Comparison of ENCODE assay signal across 8 cellular contexts in the genomic region with DNA sequence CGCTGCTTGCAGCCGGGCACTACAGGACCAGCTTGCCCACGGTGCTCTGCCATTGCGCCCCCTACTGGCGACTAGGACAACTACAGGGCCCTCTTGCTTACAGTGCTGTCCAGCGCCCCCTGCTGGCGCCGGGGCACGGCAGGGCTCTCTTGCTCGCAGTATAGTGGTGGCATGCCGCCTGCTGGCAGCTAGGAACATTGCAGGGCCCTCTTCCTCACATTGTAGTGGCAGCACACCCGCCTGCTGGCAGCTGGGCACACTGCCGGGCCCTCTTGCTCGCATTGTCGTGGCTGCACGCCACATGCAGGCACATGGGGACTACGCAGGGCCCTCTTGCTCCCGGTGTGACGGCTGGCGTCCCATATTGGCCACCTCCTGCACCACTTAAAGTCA. TPM values are rescaled to one million over a fixed set of nuclear protein-coding genes. Genes with fewer than 3 reads are reported as not detected.
DNase-seq lines count a peak whose midpoint lies in the region; ATAC-seq and TF ChIP-seq lines count a peak whose summit lies in the region.
"Not testable (repeated sequence)": the region's sequence is repeated elsewhere in the genome, so short reads cannot be mapped to it uniquely, and the experiment has no call there.

No MANE protein-coding gene starts in this region.

- H3K79me2 ChIP-seq in DND-41 (ENCODE audit: insufficient read depth, low read length) = not testable (repeated sequence)

- peak overlapping the region; percentile 67 for H3K9ac ChIP-seq in DND-41 (ENCODE audit: low read depth, low read length)
- H3K9ac ChIP-seq in endodermal cell (ENCODE audit: extremely low read depth, low read length, poor library complexity, severe bottlenecking) = not testable (repeated sequence)

- not testable (repeated sequence) for ATAC-seq in DND-41 (ENCODE audit: insufficient read depth, low read depth)
- ATAC-seq in HG03060 (IDR thresholded peaks at IDR 0.05; ENCODE audit: low read depth, unreplicated experiment) = peak; percentile 63
- peak; percentile 17 for ATAC-seq in activated T-helper 17 cell treated with anti-CD3 and anti-CD28 coated beads, Interleukin-2, amount 50 U/mL, for 72 hours (replicated peaks)

- peak overlapping the region; percentile 29 to 58; a peak in 3 of 4 replicates for H3K4me3 ChIP-seq in DND-41 (ENCODE audit: low read depth in 1 of 2, low read length in 2 of 2)
- H3K4me3 ChIP-seq in SJSA1 = peak overlapping the region; percentile 42
- peak overlapping the region; percentile 69 for H3K4me3 ChIP-seq in endodermal cell (ENCODE audit: low read length)
- H3K4me3 ChIP-seq in kidney epithelial cell (ENCODE audit: low read depth, low read length) = peak overlapping the region; percentile 46

- not testable (repeated sequence) for H3K9me3 Mint-ChIP-seq in activated T-helper 17 cell treated with anti-CD3 and anti-CD28 coated beads, Interleukin-2, amount 50 U/mL, for 72 hours
- peaks cover 10% of the 10 kb centered on the region for H3K9me3 Mint-ChIP-seq in endodermal cell

- peak overlapping the region; percentile 54 for H3K4me2 ChIP-seq in DND-41 (ENCODE audit: insufficient read depth, low read length)

- H3K27me3 ChIP-seq in DND-41 (ENCODE audit: insufficient read depth, low read length, poor library complexity); SJSA1 (replicated peaks); endodermal cell (ENCODE audit: control insufficient read depth, insufficient read depth, low read length, poor library complexity, severe bottlenecking); kidney epithelial cell (ENCODE audit: control insufficient read depth, insufficient read depth, low read length): not testable (repeated sequence)

- DNase-seq in DND-41 (peak; percentile 96), SJSA1 (ENCODE audit: low read depth in 1 of 2, low spot score in 2 of 2) (peak; percentile 84 to 87), endodermal cell (peak; percentile 96), kidney epithelial cell (ENCODE audit: low read depth) (peak; percentile 72), retina (peak; percentile 96), stromal cell of bone marrow (ENCODE audit: low read depth) (peak; percentile 69)

- 5 to 12% methylated on average over 12 to 20 of the region's 20 CpGs for WGBS in endodermal cell (ENCODE audit: insufficient coverage in 1 of 2, insufficient read length in 1 of 2), 2 experiments

- not testable (repeated sequence) for H3K4me1 Mint-ChIP-seq in activated T-helper 17 cell treated with anti-CD3 and anti-CD28 coated beads, Interleukin-2, amount 50 U/mL, for 72 hours; endodermal cell

- H3K27me3 Mint-ChIP-seq in activated T-helper 17 cell treated with anti-CD3 and anti-CD28 coated beads, Interleukin-2, amount 50 U/mL, for 72 hours; endodermal cell (ENCODE audit: insufficient read depth): not testable (repeated sequence)

- peak overlapping the region; percentile 81 for H3K4me3 Mint-ChIP-seq in activated T-helper 17 cell treated with anti-CD3 and anti-CD28 coated beads, Interleukin-2, amount 50 U/mL, for 72 hours
- peak overlapping the region; percentile 84 for H3K4me3 Mint-ChIP-seq in endodermal cell

- H3K27ac Mint-ChIP-seq in activated T-helper 17 cell treated with anti-CD3 and anti-CD28 coated beads, Interleukin-2, amount 50 U/mL, for 72 hours = peak overlapping the region; percentile 83
- peak overlapping the region; percentile 97 for H3K27ac Mint-ChIP-seq in endodermal cell

- not testable (repeated sequence) for H4K20me1 ChIP-seq in DND-41 (ENCODE audit: insufficient read depth, low read length)

- H3K9me3 ChIP-seq in DND-41 (ENCODE audit: insufficient read depth, low read length, severe bottlenecking); SJSA1 (replicated peaks); endodermal cell (ENCODE audit: control insufficient read depth, low read length): not testable (repeated sequence)

- not testable (repeated sequence) for H3K36me3 Mint-ChIP-seq in activated T-helper 17 cell treated with anti-CD3 and anti-CD28 coated beads, Interleukin-2, amount 50 U/mL, for 72 hours (ENCODE audit: low read depth); endodermal cell (ENCODE audit: low read depth)

- H2AFZ ChIP-seq in DND-41 (ENCODE audit: low read depth, low read length) = peak overlapping the region; percentile 70

- peak overlapping the region; percentile 80 for H3K27ac ChIP-seq in DND-41 (ENCODE audit: low read length)
- H3K27ac ChIP-seq in SJSA1 = not testable (repeated sequence)
- H3K27ac ChIP-seq in endodermal cell (ENCODE audit: low read depth, low read length) = peak overlapping the region; percentile 77

- H3K4me1 ChIP-seq in DND-41 (ENCODE audit: insufficient read depth, low read length); SJSA1 (replicated peaks); endodermal cell (ENCODE audit: control insufficient read depth, insufficient read depth, low read length): not testable (repeated sequence)

- peak; percentile 83 for TF ChIP-seq CTCF in DND-41 (IDR thresholded peaks at IDR 0.05; ENCODE audit: borderline replicate concordance, extremely low read depth, low read length, poor library complexity, severe bottlenecking)
- TF ChIP-seq CTCF in endodermal cell (conservative IDR thresholded peaks at IDR 0.05) = peak; percentile 92
- peak; percentile 99 for TF ChIP-seq CTCF in kidney epithelial cell (IDR thresholded peaks at IDR 0.05; ENCODE audit: insufficient read depth, low read length, poor library complexity, severe bottlenecking)

- H3K36me3 ChIP-seq in DND-41 (ENCODE audit: insufficient read depth, low read length); SJSA1; endodermal cell (ENCODE audit: control insufficient read depth, insufficient read depth, low read length); kidney epithelial cell (ENCODE audit: control insufficient read depth, insufficient read depth, low read length): not testable (repeated sequence)

RNA-seq across cellular contexts. Expression of gene RABL2A, which starts 23.0 kb away (rescaled TPM):
- total RNA-seq in SJSA1 (2014; rRNA removed; shearing (Covaris generic)) = 2.3 and 6.5 TPM in 2 replicates
- 10 to 100 TPM in 1 of 2 donors, 1 to 10 TPM in 1; 8.1 to 14.2 TPM for total RNA-seq in activated T-helper 17 cell treated with anti-CD3 and anti-CD28 coated beads, Interleukin-2, amount 50 U/mL, for 72 hours
- 10 to 100 TPM; 29.0 to 33.5 TPM for total RNA-seq in endodermal cell
- polyA plus RNA-seq in endodermal cell (2013, experiment 1 of 2) = 24.6 TPM
- polyA plus RNA-seq in endodermal cell (2013, experiment 2 of 2) = 25.8 TPM
- 9.6 and 11.8 TPM in 2 replicates for total RNA-seq in kidney epithelial cell
